34 cellular contexts compared by ENCODE assay signal in genomic region chr12:129579879-129580278, GRCh38.
"Had no signal": no experiment of that assay in that cellular context is flagged by ENCODE, and none has a peak within 500 bp of the region (broad histone marks: within the 10 kb centered on the region; RNA-seq: fewer than 3 reads in every experiment).

No MANE protein-coding gene starts in this region.

- H3K9me3 ChIP-seq: adrenal gland, body of pancreas, esophagus squamous epithelium, gastroesophageal sphincter had no signal

- H3K27ac ChIP-seq: adrenal gland, body of pancreas, epithelial cell of prostate, esophagus squamous epithelium, gastroesophageal sphincter, heart right ventricle had no signal

- H3K36me3 Mint-ChIP-seq: activated CD4-positive, alpha-beta memory T cell treated with anti-CD3 and anti-CD28 coated beads for 36 hours; activated CD8-positive, alpha-beta memory T cell treated with anti-CD3 and anti-CD28 coated beads, Interleukin-2, amount 10 ng/mL, durations not matched to agents 7 days and 5 days; activated naive CD4-positive, alpha-beta T cell treated with anti-CD3 and anti-CD28 coated beads, Interleukin-2, amount 50 U/mL, for 24 hours; activated naive CD8-positive, alpha-beta T cell treated with anti-CD3 and anti-CD28 coated beads for 36 hours had no signal

- H3K27me3 ChIP-seq: adrenal gland, body of pancreas, esophagus squamous epithelium, heart right ventricle had no signal

- H3K4me1 ChIP-seq: adrenal gland, body of pancreas, esophagus squamous epithelium, gastroesophageal sphincter, heart right ventricle had no signal

- H3K4me3 Mint-ChIP-seq: activated CD4-positive, alpha-beta memory T cell treated with anti-CD3 and anti-CD28 coated beads for 36 hours; activated CD4-positive, alpha-beta T cell treated with anti-CD3 and anti-CD28 coated beads for 36 hours; activated CD4-positive, alpha-beta T cell treated with anti-CD3 and anti-CD28 coated beads, Interleukin-2, amount 10 ng/mL, durations not matched to agents 24 days and 14 days; activated CD8-positive, alpha-beta memory T cell treated with anti-CD3 and anti-CD28 coated beads, Interleukin-2, amount 10 ng/mL, durations not matched to agents 7 days and 5 days; activated CD8-positive, alpha-beta T cell treated with anti-CD3 and anti-CD28 coated beads, Interleukin-2, amount 10 ng/mL, durations not matched to agents 7 days and 5 days; activated naive CD4-positive, alpha-beta T cell treated with anti-CD3 and anti-CD28 coated beads for 36 hours; activated naive CD4-positive, alpha-beta T cell treated with anti-CD3 and anti-CD28 coated beads, Interleukin-2, amount 50 U/mL, for 24 hours; activated naive CD8-positive, alpha-beta T cell treated with anti-CD3 and anti-CD28 coated beads for 36 hours; activated naive CD8-positive, alpha-beta T cell treated with anti-CD3 and anti-CD28 coated beads, Interleukin-2, amount 50 U/mL, for 24 hours; activated T-helper 1 cell treated with anti-CD3 and anti-CD28 coated beads, Interleukin-12 subunit alpha, Interleukin-12 subunit beta, Interleukin-2, Interleukin-4 antibody, amounts not matched to agents 30 ng/mL and 10 ng/mL and 1 ng/mL, durations not matched to agents 14 hours and 24 hours and 36 hours; effector memory CD8-positive, alpha-beta T cell; T-helper 1 cell treated with Interleukin-12 subunit alpha and Interleukin-12 subunit beta and Interleukin-4 antibody, amounts not matched to agents 30 μg/mL and 1 μg/mL, for 36 hours; T-helper 2 cell treated with Interferon-gamma antibody and Interleukin-4, amounts not matched to agents 5 μg/mL and 100 μg/mL, for 36 hours had no signal

- H3K4me1 Mint-ChIP-seq: activated CD4-positive, alpha-beta T cell treated with anti-CD3 and anti-CD28 coated beads for 36 hours; activated CD4-positive, alpha-beta T cell treated with anti-CD3 and anti-CD28 coated beads, Interleukin-2, amount 10 ng/mL, durations not matched to agents 24 days and 14 days; activated CD8-positive, alpha-beta memory T cell treated with anti-CD3 and anti-CD28 coated beads, Interleukin-2, amount 10 ng/mL, durations not matched to agents 7 days and 5 days; activated naive CD4-positive, alpha-beta T cell treated with anti-CD3 and anti-CD28 coated beads, Interleukin-2, amount 50 U/mL, for 24 hours; activated naive CD8-positive, alpha-beta T cell treated with anti-CD3 and anti-CD28 coated beads for 36 hours; activated naive CD8-positive, alpha-beta T cell treated with anti-CD3 and anti-CD28 coated beads, Interleukin-2, amount 50 U/mL, for 24 hours had no signal

- H3K36me3 ChIP-seq: adrenal gland, esophagus squamous epithelium, gastroesophageal sphincter, heart right ventricle had no signal

- H3K4me3 ChIP-seq: adrenal gland, body of pancreas, esophagus squamous epithelium, gastroesophageal sphincter, heart right ventricle had no signal

- ATAC-seq: activated CD4-positive, alpha-beta T cell treated with anti-CD3 and anti-CD28 coated beads for 36 hours; activated CD8-positive, alpha-beta memory T cell treated with anti-CD3 and anti-CD28 coated beads, Interleukin-2, amount 10 ng/mL, durations not matched to agents 7 days and 5 days; activated CD8-positive, alpha-beta T cell treated with anti-CD3 and anti-CD28 coated beads, Interleukin-2, amount 10 ng/mL, durations not matched to agents 7 days and 5 days; activated naive CD8-positive, alpha-beta T cell treated with anti-CD3 and anti-CD28 coated beads, Interleukin-2, amount 50 U/mL, for 24 hours; body of pancreas; effector memory CD8-positive, alpha-beta T cell; gastroesophageal sphincter; heart right ventricle had no signal

- H3K27me3 Mint-ChIP-seq: activated CD4-positive, alpha-beta memory T cell treated with anti-CD3 and anti-CD28 coated beads for 36 hours; activated CD4-positive, alpha-beta T cell treated with anti-CD3 and anti-CD28 coated beads for 36 hours; activated CD4-positive, alpha-beta T cell treated with anti-CD3 and anti-CD28 coated beads, Interleukin-2, amount 10 ng/mL, durations not matched to agents 24 days and 14 days; activated CD8-positive, alpha-beta memory T cell treated with anti-CD3 and anti-CD28 coated beads, Interleukin-2, amount 10 ng/mL, durations not matched to agents 7 days and 5 days; activated naive CD8-positive, alpha-beta T cell treated with anti-CD3 and anti-CD28 coated beads for 36 hours; activated naive CD8-positive, alpha-beta T cell treated with anti-CD3 and anti-CD28 coated beads, Interleukin-2, amount 50 U/mL, for 24 hours had no signal

- H3K27ac Mint-ChIP-seq: activated CD4-positive, alpha-beta memory T cell treated with anti-CD3 and anti-CD28 coated beads for 36 hours; activated CD4-positive, alpha-beta T cell treated with anti-CD3 and anti-CD28 coated beads for 36 hours; activated CD4-positive, alpha-beta T cell treated with anti-CD3 and anti-CD28 coated beads, Interleukin-2, amount 10 ng/mL, durations not matched to agents 24 days and 14 days; activated CD8-positive, alpha-beta memory T cell treated with anti-CD3 and anti-CD28 coated beads, Interleukin-2, amount 10 ng/mL, durations not matched to agents 7 days and 5 days; activated CD8-positive, alpha-beta T cell treated with anti-CD3 and anti-CD28 coated beads, Interleukin-2, amount 10 ng/mL, durations not matched to agents 7 days and 5 days; activated naive CD4-positive, alpha-beta T cell treated with anti-CD3 and anti-CD28 coated beads for 36 hours; activated naive CD4-positive, alpha-beta T cell treated with anti-CD3 and anti-CD28 coated beads, Interleukin-2, amount 50 U/mL, for 24 hours; activated naive CD8-positive, alpha-beta T cell treated with anti-CD3 and anti-CD28 coated beads for 36 hours; activated naive CD8-positive, alpha-beta T cell treated with anti-CD3 and anti-CD28 coated beads, Interleukin-2, amount 50 U/mL, for 24 hours; activated T-helper 1 cell treated with anti-CD3 and anti-CD28 coated beads, Interleukin-12 subunit alpha, Interleukin-12 subunit beta, Interleukin-2, Interleukin-4 antibody, amounts not matched to agents 30 ng/mL and 10 ng/mL and 1 ng/mL, durations not matched to agents 14 hours and 24 hours and 36 hours; activated T-helper 2 cell treated with anti-CD3 and anti-CD28 coated beads, Interferon-gamma antibody, Interleukin-2, Interleukin-4, amounts not matched to agents 10 μg/mL and 5 μg/mL and 100 μg/mL, durations not matched to agents 14 hours and 24 hours and 36 hours; effector memory CD8-positive, alpha-beta T cell; T-helper 1 cell treated with Interleukin-12 subunit alpha and Interleukin-12 subunit beta and Interleukin-4 antibody, amounts not matched to agents 30 μg/mL and 1 μg/mL, for 36 hours; T-helper 2 cell treated with Interferon-gamma antibody and Interleukin-4, amounts not matched to agents 5 μg/mL and 100 μg/mL, for 36 hours had no signal

- DNase-seq: activated CD4-positive, alpha-beta memory T cell treated with anti-CD3 and anti-CD28 coated beads for 36 hours; activated CD4-positive, alpha-beta T cell treated with anti-CD3 and anti-CD28 coated beads for 36 hours; activated CD4-positive, alpha-beta T cell treated with anti-CD3 and anti-CD28 coated beads, Interleukin-2, amount 10 ng/mL, durations not matched to agents 24 days and 14 days; activated CD4-positive, CD25-positive, alpha-beta regulatory T cell; activated CD4-positive, CD25-positive, alpha-beta regulatory T cell treated with anti-CD3 and anti-CD28 coated beads, Interleukin-2, amount 50 U/mL, for 72 hours; activated CD8-positive, alpha-beta memory T cell treated with anti-CD3 and anti-CD28 coated beads, Interleukin-2, amount 10 ng/mL, durations not matched to agents 7 days and 5 days; activated CD8-positive, alpha-beta memory T cell treated with anti-CD3 and anti-CD28 coated beads, Interleukin-2, amount 50 U/mL, for 4 hours; activated CD8-positive, alpha-beta T cell treated with anti-CD3 and anti-CD28 coated beads, Interleukin-2, amount 10 ng/mL, durations not matched to agents 7 days and 5 days; activated effector memory CD4-positive, alpha-beta T cell treated with anti-CD3 and anti-CD28 coated beads, Interleukin-2, amount 50 U/mL, for 16 hours; activated naive CD4-positive, alpha-beta T cell treated with anti-CD3 and anti-CD28 coated beads for 36 hours; activated naive CD8-positive, alpha-beta T cell treated with anti-CD3 and anti-CD28 coated beads for 36 hours; activated naive CD8-positive, alpha-beta T cell treated with anti-CD3 and anti-CD28 coated beads, Interleukin-2, amount 50 U/mL, for 24 hours; activated T-cell treated with anti-CD3 and anti-CD28 coated beads, Interleukin-2, amount 50 U/mL, for 1 hour; activated T-cell treated with anti-CD3 and anti-CD28 coated beads, Interleukin-2, amount 50 U/mL, for 48 hours; adrenal gland; amygdala; aorta; body of pancreas; caudate nucleus; cortex of kidney; dermis blood vessel endothelial cell; effector CD4-positive, alpha-beta T cell; effector memory CD8-positive, alpha-beta T cell; esophagus squamous epithelium; foreskin melanocyte; heart right ventricle; T1000 had no signal
